ENCODE assay signal across 34 cellular contexts in genomic region chr16:66402166-66402565, GRCh38. TPM values are rescaled to one million over a fixed set of nuclear protein-coding genes. Genes with fewer than 3 reads are reported as not detected.
"Had no signal": no experiment of that assay in that cellular context is flagged by ENCODE, and none has a peak within 500 bp of the region (broad histone marks: within the 10 kb centered on the region; RNA-seq: fewer than 3 reads in every experiment).

No MANE protein-coding gene starts in this region.

- DNase-seq: activated B cell treated with CpG ODN at 0.5 μM for 24 hours; activated CD4-positive, alpha-beta memory T cell treated with anti-CD3 and anti-CD28 coated beads for 36 hours; activated CD4-positive, alpha-beta T cell treated with anti-CD3 and anti-CD28 coated beads for 4 hours; activated CD4-positive, alpha-beta T cell treated with anti-CD3 and anti-CD28 coated beads, Interleukin-2, amount 10 ng/mL, durations not matched to agents 24 days and 14 days; activated CD4-positive, alpha-beta T cell treated with anti-CD3 and anti-CD28 coated beads, Interleukin-2, amount 50 U/mL, for 1 hour; activated CD4-positive, alpha-beta T cell treated with anti-CD3 and anti-CD28 coated beads, Interleukin-2, amount 50 U/mL, for 4 hours; activated CD4-positive, CD25-positive, alpha-beta regulatory T cell treated with anti-CD3 and anti-CD28 coated beads, Interleukin-2, amount 50 U/mL, for 72 hours; activated CD8-positive, alpha-beta T cell treated with anti-CD3 and anti-CD28 coated beads for 36 hours; activated effector memory CD4-positive, alpha-beta T cell treated with anti-CD3 and anti-CD28 coated beads, Interleukin-2, amount 50 U/mL, for 16 hours; activated gamma-delta T cell treated with Interleukin-2 at 50 U/mL for 16 hours; activated naive CD4-positive, alpha-beta T cell; activated naive CD4-positive, alpha-beta T cell treated with anti-CD3 and anti-CD28 coated beads for 36 hours; activated naive CD4-positive, alpha-beta T cell treated with anti-CD3 and anti-CD28 coated beads, Interleukin-2, amount 50 U/mL, for 16 hours; activated naive CD8-positive, alpha-beta T cell treated with anti-CD3 and anti-CD28 coated beads for 36 hours; activated T-cell treated with anti-CD3 and anti-CD28 coated beads for 4 hours; activated T-cell treated with anti-CD3 and anti-CD28 coated beads, Interleukin-2, amount 50 U/mL, for 1 hour; activated T-cell treated with anti-CD3 and anti-CD28 coated beads, Interleukin-2, amount 50 U/mL, for 4 hours; activated T-cell treated with anti-CD3 and anti-CD28 coated beads, Interleukin-2, amount 50 U/mL, for 72 hours; adrenal gland; amniotic stem cell; aorta; body of pancreas; brain microvascular endothelial cell; central memory CD4-positive, alpha-beta T cell; T-cell; T-helper 2 cell; T-helper 9 cell had no signal

- H3K36me3 ChIP-seq: adrenal gland, brain microvascular endothelial cell, breast epithelium had no signal

- H3K9me3 Mint-ChIP-seq: activated CD4-positive, alpha-beta T cell treated with anti-CD3 and anti-CD28 coated beads, Interleukin-2, amount 10 ng/mL, durations not matched to agents 24 days and 14 days; activated CD8-positive, alpha-beta T cell treated with anti-CD3 and anti-CD28 coated beads for 36 hours; activated naive CD4-positive, alpha-beta T cell treated with anti-CD3 and anti-CD28 coated beads for 36 hours; activated naive CD4-positive, alpha-beta T cell treated with anti-CD3 and anti-CD28 coated beads, Interleukin-2, amount 50 U/mL, for 72 hours; activated naive CD8-positive, alpha-beta T cell treated with anti-CD3 and anti-CD28 coated beads for 36 hours; activated T-cell treated with anti-CD3 and anti-CD28 coated beads, Interleukin-2, amount 50 U/mL, for 72 hours; activated T-helper 17 cell treated with anti-CD3 and anti-CD28 coated beads, Interleukin-2, amount 50 U/mL, for 72 hours; T-cell had no signal

- H3K27me3 ChIP-seq: adrenal gland, body of pancreas, brain microvascular endothelial cell had no signal

- ATAC-seq: activated CD8-positive, alpha-beta T cell treated with anti-CD3 and anti-CD28 coated beads for 36 hours; activated naive CD4-positive, alpha-beta T cell treated with anti-CD3 and anti-CD28 coated beads, Interleukin-2, amount 50 U/mL, for 72 hours; activated T-cell treated with anti-CD3 and anti-CD28 coated beads, Interleukin-2, amount 50 U/mL, for 4 hours; activated T-cell treated with anti-CD3 and anti-CD28 coated beads, Interleukin-2, amount 50 U/mL, for 72 hours; activated T-helper 17 cell treated with anti-CD3 and anti-CD28 coated beads, Interleukin-2, amount 50 U/mL, for 72 hours; body of pancreas; T-cell had no signal

- H3K4me3 Mint-ChIP-seq: activated B cell treated with CpG ODN at 0.5 μM for 24 hours; activated CD4-positive, alpha-beta memory T cell treated with anti-CD3 and anti-CD28 coated beads for 36 hours; activated CD4-positive, alpha-beta T cell treated with anti-CD3 and anti-CD28 coated beads, Interleukin-2, amount 10 ng/mL, durations not matched to agents 24 days and 14 days; activated CD8-positive, alpha-beta T cell treated with anti-CD3 and anti-CD28 coated beads for 36 hours; activated naive CD4-positive, alpha-beta T cell treated with anti-CD3 and anti-CD28 coated beads for 36 hours; activated naive CD8-positive, alpha-beta T cell treated with anti-CD3 and anti-CD28 coated beads for 36 hours; activated T-cell treated with anti-CD3 and anti-CD28 coated beads, Interleukin-2, amount 50 U/mL, for 4 hours; activated T-cell treated with anti-CD3 and anti-CD28 coated beads, Interleukin-2, amount 50 U/mL, for 72 hours; activated T-helper 1 cell treated with anti-CD3 and anti-CD28 coated beads, Interleukin-12 subunit alpha, Interleukin-12 subunit beta, Interleukin-2, Interleukin-4 antibody, amounts not matched to agents 30 ng/mL and 10 ng/mL and 1 ng/mL, durations not matched to agents 14 hours and 24 hours and 36 hours; activated T-helper 17 cell treated with anti-CD3 and anti-CD28 coated beads, Interleukin-2, amount 50 U/mL, for 72 hours; T-cell; T-helper 2 cell treated with Interferon-gamma antibody and Interleukin-4, amounts not matched to agents 5 μg/mL and 100 μg/mL, for 36 hours had no signal

- H3K27ac Mint-ChIP-seq: activated B cell treated with CpG ODN at 0.5 μM for 24 hours; activated CD4-positive, alpha-beta memory T cell treated with anti-CD3 and anti-CD28 coated beads for 36 hours; activated CD4-positive, alpha-beta T cell treated with anti-CD3 and anti-CD28 coated beads, Interleukin-2, amount 10 ng/mL, durations not matched to agents 24 days and 14 days; activated CD8-positive, alpha-beta T cell treated with anti-CD3 and anti-CD28 coated beads for 36 hours; activated naive CD4-positive, alpha-beta T cell treated with anti-CD3 and anti-CD28 coated beads for 36 hours; activated naive CD4-positive, alpha-beta T cell treated with anti-CD3 and anti-CD28 coated beads, Interleukin-2, amount 50 U/mL, for 72 hours; activated naive CD8-positive, alpha-beta T cell treated with anti-CD3 and anti-CD28 coated beads for 36 hours; activated T-cell treated with anti-CD3 and anti-CD28 coated beads, Interleukin-2, amount 50 U/mL, for 72 hours; activated T-helper 1 cell treated with anti-CD3 and anti-CD28 coated beads, Interleukin-12 subunit alpha, Interleukin-12 subunit beta, Interleukin-2, Interleukin-4 antibody, amounts not matched to agents 30 ng/mL and 10 ng/mL and 1 ng/mL, durations not matched to agents 14 hours and 24 hours and 36 hours; activated T-helper 17 cell treated with anti-CD3 and anti-CD28 coated beads, Interleukin-2, amount 50 U/mL, for 72 hours; T-cell; T-helper 2 cell treated with Interferon-gamma antibody and Interleukin-4, amounts not matched to agents 5 μg/mL and 100 μg/mL, for 36 hours had no signal

- H3K36me3 Mint-ChIP-seq: activated CD4-positive, alpha-beta memory T cell treated with anti-CD3 and anti-CD28 coated beads for 36 hours; activated naive CD4-positive, alpha-beta T cell treated with anti-CD3 and anti-CD28 coated beads, Interleukin-2, amount 50 U/mL, for 72 hours; activated naive CD8-positive, alpha-beta T cell treated with anti-CD3 and anti-CD28 coated beads for 36 hours; T-cell had no signal

- H3K4me3 ChIP-seq: adrenal gland, body of pancreas, breast epithelium had no signal

- H3K4me1 Mint-ChIP-seq: activated T-helper 17 cell treated with anti-CD3 and anti-CD28 coated beads, Interleukin-2, amount 50 U/mL, for 72 hours had no signal

RNA-seq across cellular contexts. Expression of gene BEAN1, which starts 24.9 kb away (rescaled TPM):
- total RNA-seq: activated B cell treated with CpG ODN at 0.5 μM for 24 hours; activated CD4-positive, alpha-beta memory T cell treated with anti-CD3 and anti-CD28 coated beads for 36 hours; activated CD4-positive, alpha-beta T cell treated with anti-CD3 and anti-CD28 coated beads, Interleukin-2, amount 10 ng/mL, durations not matched to agents 24 days and 14 days; activated CD8-positive, alpha-beta memory T cell treated with anti-CD3 and anti-CD28 coated beads for 36 hours; activated CD8-positive, alpha-beta T cell treated with anti-CD3 and anti-CD28 coated beads for 36 hours; activated naive CD4-positive, alpha-beta T cell treated with anti-CD3 and anti-CD28 coated beads for 36 hours; activated naive CD4-positive, alpha-beta T cell treated with anti-CD3 and anti-CD28 coated beads, Interleukin-2, amount 50 U/mL, for 72 hours; activated naive CD8-positive, alpha-beta T cell treated with anti-CD3 and anti-CD28 coated beads for 36 hours; activated T-cell treated with anti-CD3 and anti-CD28 coated beads, Interleukin-2, amount 50 U/mL, for 4 hours; activated T-cell treated with anti-CD3 and anti-CD28 coated beads, Interleukin-2, amount 50 U/mL, for 72 hours; activated T-helper 1 cell treated with anti-CD3 and anti-CD28 coated beads, Interleukin-12 subunit alpha, Interleukin-12 subunit beta, Interleukin-2, Interleukin-4 antibody, amounts not matched to agents 30 ng/mL and 10 ng/mL and 1 ng/mL, durations not matched to agents 14 hours and 24 hours and 36 hours; activated T-helper 17 cell treated with anti-CD3 and anti-CD28 coated beads, Interleukin-2, amount 50 U/mL, for 72 hours; body of pancreas; T-cell; T-helper 1 cell treated with Interleukin-12 subunit alpha and Interleukin-12 subunit beta and Interleukin-4 antibody, amounts not matched to agents 30 ng/mL and 1 ng/mL, for 36 hours had no signal

RNA-seq across cellular contexts. Expression of gene CDH5, which starts 35.7 kb away (rescaled TPM):
- total RNA-seq: activated B cell treated with CpG ODN at 0.5 μM for 24 hours; activated CD4-positive, alpha-beta memory T cell treated with anti-CD3 and anti-CD28 coated beads for 36 hours; activated CD4-positive, alpha-beta T cell treated with anti-CD3 and anti-CD28 coated beads, Interleukin-2, amount 10 ng/mL, durations not matched to agents 24 days and 14 days; activated CD8-positive, alpha-beta memory T cell treated with anti-CD3 and anti-CD28 coated beads for 36 hours; activated CD8-positive, alpha-beta T cell treated with anti-CD3 and anti-CD28 coated beads for 36 hours; activated naive CD4-positive, alpha-beta T cell treated with anti-CD3 and anti-CD28 coated beads for 36 hours; activated naive CD4-positive, alpha-beta T cell treated with anti-CD3 and anti-CD28 coated beads, Interleukin-2, amount 50 U/mL, for 72 hours; activated naive CD8-positive, alpha-beta T cell treated with anti-CD3 and anti-CD28 coated beads for 36 hours; activated T-cell treated with anti-CD3 and anti-CD28 coated beads, Interleukin-2, amount 50 U/mL, for 72 hours; activated T-helper 1 cell treated with anti-CD3 and anti-CD28 coated beads, Interleukin-12 subunit alpha, Interleukin-12 subunit beta, Interleukin-2, Interleukin-4 antibody, amounts not matched to agents 30 ng/mL and 10 ng/mL and 1 ng/mL, durations not matched to agents 14 hours and 24 hours and 36 hours; activated T-helper 17 cell treated with anti-CD3 and anti-CD28 coated beads, Interleukin-2, amount 50 U/mL, for 72 hours; T-helper 1 cell treated with Interleukin-12 subunit alpha and Interleukin-12 subunit beta and Interleukin-4 antibody, amounts not matched to agents 30 ng/mL and 1 ng/mL, for 36 hours had no signal
